In genomic region chr10:100902622-100903021, GRCh38 we compare ENCODE assay signal across 1 cellular context.
TF ChIP-seq lines count a peak whose summit lies in the region.

No MANE protein-coding gene starts in this region.

TF ChIP-seq in HepG2, 621 proteins besides CTCF, POLR2A, EP300 and RAD21 (continued from another document and continues in another):
- TF ChIP-seq, protein P1, sequence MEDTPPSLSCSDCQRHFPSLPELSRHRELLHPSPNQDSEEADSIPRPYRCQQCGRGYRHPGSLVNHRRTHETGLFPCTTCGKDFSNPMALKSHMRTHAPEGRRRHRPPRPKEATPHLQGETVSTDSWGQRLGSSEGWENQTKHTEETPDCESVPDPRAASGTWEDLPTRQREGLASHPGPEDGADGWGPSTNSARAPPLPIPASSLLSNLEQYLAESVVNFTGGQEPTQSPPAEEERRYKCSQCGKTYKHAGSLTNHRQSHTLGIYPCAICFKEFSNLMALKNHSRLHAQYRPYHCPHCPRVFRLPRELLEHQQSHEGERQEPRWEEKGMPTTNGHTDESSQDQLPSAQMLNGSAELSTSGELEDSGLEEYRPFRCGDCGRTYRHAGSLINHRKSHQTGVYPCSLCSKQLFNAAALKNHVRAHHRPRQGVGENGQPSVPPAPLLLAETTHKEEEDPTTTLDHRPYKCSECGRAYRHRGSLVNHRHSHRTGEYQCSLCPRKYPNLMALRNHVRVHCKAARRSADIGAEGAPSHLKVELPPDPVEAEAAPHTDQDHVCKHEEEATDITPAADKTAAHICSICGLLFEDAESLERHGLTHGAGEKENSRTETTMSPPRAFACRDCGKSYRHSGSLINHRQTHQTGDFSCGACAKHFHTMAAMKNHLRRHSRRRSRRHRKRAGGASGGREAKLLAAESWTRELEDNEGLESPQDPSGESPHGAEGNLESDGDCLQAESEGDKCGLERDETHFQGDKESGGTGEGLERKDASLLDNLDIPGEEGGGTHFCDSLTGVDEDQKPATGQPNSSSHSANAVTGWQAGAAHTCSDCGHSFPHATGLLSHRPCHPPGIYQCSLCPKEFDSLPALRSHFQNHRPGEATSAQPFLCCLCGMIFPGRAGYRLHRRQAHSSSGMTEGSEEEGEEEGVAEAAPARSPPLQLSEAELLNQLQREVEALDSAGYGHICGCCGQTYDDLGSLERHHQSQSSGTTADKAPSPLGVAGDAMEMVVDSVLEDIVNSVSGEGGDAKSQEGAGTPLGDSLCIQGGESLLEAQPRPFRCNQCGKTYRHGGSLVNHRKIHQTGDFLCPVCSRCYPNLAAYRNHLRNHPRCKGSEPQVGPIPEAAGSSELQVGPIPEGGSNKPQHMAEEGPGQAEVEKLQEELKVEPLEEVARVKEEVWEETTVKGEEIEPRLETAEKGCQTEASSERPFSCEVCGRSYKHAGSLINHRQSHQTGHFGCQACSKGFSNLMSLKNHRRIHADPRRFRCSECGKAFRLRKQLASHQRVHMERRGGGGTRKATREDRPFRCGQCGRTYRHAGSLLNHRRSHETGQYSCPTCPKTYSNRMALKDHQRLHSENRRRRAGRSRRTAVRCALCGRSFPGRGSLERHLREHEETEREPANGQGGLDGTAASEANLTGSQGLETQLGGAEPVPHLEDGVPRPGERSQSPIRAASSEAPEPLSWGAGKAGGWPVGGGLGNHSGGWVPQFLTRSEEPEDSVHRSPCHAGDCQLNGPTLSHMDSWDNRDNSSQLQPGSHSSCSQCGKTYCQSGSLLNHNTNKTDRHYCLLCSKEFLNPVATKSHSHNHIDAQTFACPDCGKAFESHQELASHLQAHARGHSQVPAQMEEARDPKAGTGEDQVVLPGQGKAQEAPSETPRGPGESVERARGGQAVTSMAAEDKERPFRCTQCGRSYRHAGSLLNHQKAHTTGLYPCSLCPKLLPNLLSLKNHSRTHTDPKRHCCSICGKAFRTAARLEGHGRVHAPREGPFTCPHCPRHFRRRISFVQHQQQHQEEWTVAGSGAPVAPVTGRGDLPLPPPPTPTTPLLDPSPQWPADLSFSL (CRISPR knock-in tag; IDR thresholded peaks at IDR 0.05), result no peak
- no peak for TF ChIP-seq SNRNP70 (IDR thresholded peaks at IDR 0.05; ENCODE audit: low read depth, low read length)
- no peak for TF ChIP-seq ZNF850 (CRISPR knock-in tag; conservative IDR thresholded peaks at IDR 0.05)
- TF ChIP-seq, protein P2, sequence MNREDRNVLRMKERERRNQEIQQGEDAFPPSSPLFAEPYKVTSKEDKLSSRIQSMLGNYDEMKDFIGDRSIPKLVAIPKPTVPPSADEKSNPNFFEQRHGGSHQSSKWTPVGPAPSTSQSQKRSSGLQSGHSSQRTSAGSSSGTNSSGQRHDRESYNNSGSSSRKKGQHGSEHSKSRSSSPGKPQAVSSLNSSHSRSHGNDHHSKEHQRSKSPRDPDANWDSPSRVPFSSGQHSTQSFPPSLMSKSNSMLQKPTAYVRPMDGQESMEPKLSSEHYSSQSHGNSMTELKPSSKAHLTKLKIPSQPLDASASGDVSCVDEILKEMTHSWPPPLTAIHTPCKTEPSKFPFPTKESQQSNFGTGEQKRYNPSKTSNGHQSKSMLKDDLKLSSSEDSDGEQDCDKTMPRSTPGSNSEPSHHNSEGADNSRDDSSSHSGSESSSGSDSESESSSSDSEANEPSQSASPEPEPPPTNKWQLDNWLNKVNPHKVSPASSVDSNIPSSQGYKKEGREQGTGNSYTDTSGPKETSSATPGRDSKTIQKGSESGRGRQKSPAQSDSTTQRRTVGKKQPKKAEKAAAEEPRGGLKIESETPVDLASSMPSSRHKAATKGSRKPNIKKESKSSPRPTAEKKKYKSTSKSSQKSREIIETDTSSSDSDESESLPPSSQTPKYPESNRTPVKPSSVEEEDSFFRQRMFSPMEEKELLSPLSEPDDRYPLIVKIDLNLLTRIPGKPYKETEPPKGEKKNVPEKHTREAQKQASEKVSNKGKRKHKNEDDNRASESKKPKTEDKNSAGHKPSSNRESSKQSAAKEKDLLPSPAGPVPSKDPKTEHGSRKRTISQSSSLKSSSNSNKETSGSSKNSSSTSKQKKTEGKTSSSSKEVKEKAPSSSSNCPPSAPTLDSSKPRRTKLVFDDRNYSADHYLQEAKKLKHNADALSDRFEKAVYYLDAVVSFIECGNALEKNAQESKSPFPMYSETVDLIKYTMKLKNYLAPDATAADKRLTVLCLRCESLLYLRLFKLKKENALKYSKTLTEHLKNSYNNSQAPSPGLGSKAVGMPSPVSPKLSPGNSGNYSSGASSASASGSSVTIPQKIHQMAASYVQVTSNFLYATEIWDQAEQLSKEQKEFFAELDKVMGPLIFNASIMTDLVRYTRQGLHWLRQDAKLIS (CRISPR knock-in tag; IDR thresholded peaks at IDR 0.05), result no peak
- TF ChIP-seq ZNF30 (CRISPR knock-in tag; IDR thresholded peaks at IDR 0.05), result no peak
- no peak for TF ChIP-seq DPF2 (CRISPR knock-in tag; IDR thresholded peaks at IDR 0.05; ENCODE audit: borderline replicate concordance, low read depth)
- TF ChIP-seq, protein P3, sequence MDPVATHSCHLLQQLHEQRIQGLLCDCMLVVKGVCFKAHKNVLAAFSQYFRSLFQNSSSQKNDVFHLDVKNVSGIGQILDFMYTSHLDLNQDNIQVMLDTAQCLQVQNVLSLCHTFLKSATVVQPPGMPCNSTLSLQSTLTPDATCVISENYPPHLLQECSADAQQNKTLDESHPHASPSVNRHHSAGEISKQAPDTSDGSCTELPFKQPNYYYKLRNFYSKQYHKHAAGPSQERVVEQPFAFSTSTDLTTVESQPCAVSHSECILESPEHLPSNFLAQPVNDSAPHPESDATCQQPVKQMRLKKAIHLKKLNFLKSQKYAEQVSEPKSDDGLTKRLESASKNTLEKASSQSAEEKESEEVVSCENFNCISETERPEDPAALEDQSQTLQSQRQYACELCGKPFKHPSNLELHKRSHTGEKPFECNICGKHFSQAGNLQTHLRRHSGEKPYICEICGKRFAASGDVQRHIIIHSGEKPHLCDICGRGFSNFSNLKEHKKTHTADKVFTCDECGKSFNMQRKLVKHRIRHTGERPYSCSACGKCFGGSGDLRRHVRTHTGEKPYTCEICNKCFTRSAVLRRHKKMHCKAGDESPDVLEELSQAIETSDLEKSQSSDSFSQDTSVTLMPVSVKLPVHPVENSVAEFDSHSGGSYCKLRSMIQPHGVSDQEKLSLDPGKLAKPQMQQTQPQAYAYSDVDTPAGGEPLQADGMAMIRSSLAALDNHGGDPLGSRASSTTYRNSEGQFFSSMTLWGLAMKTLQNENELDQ (CRISPR knock-in tag; IDR thresholded peaks at IDR 0.05; ENCODE audit: borderline replicate concordance), result no peak
- TF ChIP-seq, protein P4, sequence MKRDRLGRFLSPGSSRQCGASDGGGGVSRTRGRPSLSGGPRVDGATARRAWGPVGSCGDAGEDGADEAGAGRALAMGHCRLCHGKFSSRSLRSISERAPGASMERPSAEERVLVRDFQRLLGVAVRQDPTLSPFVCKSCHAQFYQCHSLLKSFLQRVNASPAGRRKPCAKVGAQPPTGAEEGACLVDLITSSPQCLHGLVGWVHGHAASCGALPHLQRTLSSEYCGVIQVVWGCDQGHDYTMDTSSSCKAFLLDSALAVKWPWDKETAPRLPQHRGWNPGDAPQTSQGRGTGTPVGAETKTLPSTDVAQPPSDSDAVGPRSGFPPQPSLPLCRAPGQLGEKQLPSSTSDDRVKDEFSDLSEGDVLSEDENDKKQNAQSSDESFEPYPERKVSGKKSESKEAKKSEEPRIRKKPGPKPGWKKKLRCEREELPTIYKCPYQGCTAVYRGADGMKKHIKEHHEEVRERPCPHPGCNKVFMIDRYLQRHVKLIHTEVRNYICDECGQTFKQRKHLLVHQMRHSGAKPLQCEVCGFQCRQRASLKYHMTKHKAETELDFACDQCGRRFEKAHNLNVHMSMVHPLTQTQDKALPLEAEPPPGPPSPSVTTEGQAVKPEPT (CRISPR knock-in tag; IDR thresholded peaks at IDR 0.05; ENCODE audit: low read depth), result no peak
- TF ChIP-seq ARID2 (CRISPR knock-in tag; IDR thresholded peaks at IDR 0.05; ENCODE audit: borderline replicate concordance), result no peak
- no peak for TF ChIP-seq THAP9 (CRISPR knock-in tag; IDR thresholded peaks at IDR 0.05; ENCODE audit: borderline replicate concordance)
- TF ChIP-seq ZC3H13 (CRISPR knock-in tag; IDR thresholded peaks at IDR 0.05), result no peak
- no peak for TF ChIP-seq ZNF101 (CRISPR knock-in tag; IDR thresholded peaks at IDR 0.05; ENCODE audit: borderline replicate concordance, low read depth)
- TF ChIP-seq RBAK (CRISPR knock-in tag; IDR thresholded peaks at IDR 0.05), result no peak
- TF ChIP-seq RFX1 (IDR thresholded peaks at IDR 0.05), result peak; percentile 19; the same call in 1 of the 2 replicates
- peak; percentile 53; the same call in 1 of the 2 replicates for TF ChIP-seq HOXA3 (CRISPR knock-in tag; IDR thresholded peaks at IDR 0.05)
- TF ChIP-seq, protein P5, sequence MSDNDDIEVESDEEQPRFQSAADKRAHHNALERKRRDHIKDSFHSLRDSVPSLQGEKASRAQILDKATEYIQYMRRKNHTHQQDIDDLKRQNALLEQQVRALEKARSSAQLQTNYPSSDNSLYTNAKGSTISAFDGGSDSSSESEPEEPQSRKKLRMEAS (IDR thresholded peaks at IDR 0.05), result no peak
- TF ChIP-seq PITX1 (CRISPR knock-in tag; IDR thresholded peaks at IDR 0.05), result no peak
- no peak for TF ChIP-seq ZNF564 (CRISPR knock-in tag; IDR thresholded peaks at IDR 0.05)
- TF ChIP-seq HNF4A (CRISPR knock-in tag; IDR thresholded peaks at IDR 0.05), result peak; percentile 45; the same call in 1 of the 2 replicates
- no peak for TF ChIP-seq CREBL2 (CRISPR knock-in tag; IDR thresholded peaks at IDR 0.05; ENCODE audit: borderline replicate concordance)
- TF ChIP-seq POGZ (CRISPR knock-in tag; IDR thresholded peaks at IDR 0.05), result 0 out of 2 replicates have a peak, but pooled peaks have one; percentile 29
- TF ChIP-seq ZNF136 (CRISPR knock-in tag; IDR thresholded peaks at IDR 0.05; ENCODE audit: low read depth), result no peak
- TF ChIP-seq HES4 (CRISPR knock-in tag; IDR thresholded peaks at IDR 0.05; ENCODE audit: borderline replicate concordance), result no peak
- TF ChIP-seq HNRNPUL1 (IDR thresholded peaks at IDR 0.05; ENCODE audit: low read depth, low read length), result no peak
- no peak for TF ChIP-seq ZNF768 (CRISPR knock-in tag; IDR thresholded peaks at IDR 0.05)
- TF ChIP-seq NRL (CRISPR knock-in tag; IDR thresholded peaks at IDR 0.05; ENCODE audit: borderline replicate concordance), result no peak
- TF ChIP-seq XBP1 (CRISPR knock-in tag; IDR thresholded peaks at IDR 0.05), result no peak
- TF ChIP-seq GATAD2A (CRISPR knock-in tag; IDR thresholded peaks at IDR 0.05), result peak; percentile 60; the same call in 1 of the 2 replicates
- TF ChIP-seq CBFB (CRISPR knock-in tag; IDR thresholded peaks at IDR 0.05), result no peak
- TF ChIP-seq TARDBP (CRISPR knock-in tag; IDR thresholded peaks at IDR 0.05), result no peak
- TF ChIP-seq, protein P6, sequence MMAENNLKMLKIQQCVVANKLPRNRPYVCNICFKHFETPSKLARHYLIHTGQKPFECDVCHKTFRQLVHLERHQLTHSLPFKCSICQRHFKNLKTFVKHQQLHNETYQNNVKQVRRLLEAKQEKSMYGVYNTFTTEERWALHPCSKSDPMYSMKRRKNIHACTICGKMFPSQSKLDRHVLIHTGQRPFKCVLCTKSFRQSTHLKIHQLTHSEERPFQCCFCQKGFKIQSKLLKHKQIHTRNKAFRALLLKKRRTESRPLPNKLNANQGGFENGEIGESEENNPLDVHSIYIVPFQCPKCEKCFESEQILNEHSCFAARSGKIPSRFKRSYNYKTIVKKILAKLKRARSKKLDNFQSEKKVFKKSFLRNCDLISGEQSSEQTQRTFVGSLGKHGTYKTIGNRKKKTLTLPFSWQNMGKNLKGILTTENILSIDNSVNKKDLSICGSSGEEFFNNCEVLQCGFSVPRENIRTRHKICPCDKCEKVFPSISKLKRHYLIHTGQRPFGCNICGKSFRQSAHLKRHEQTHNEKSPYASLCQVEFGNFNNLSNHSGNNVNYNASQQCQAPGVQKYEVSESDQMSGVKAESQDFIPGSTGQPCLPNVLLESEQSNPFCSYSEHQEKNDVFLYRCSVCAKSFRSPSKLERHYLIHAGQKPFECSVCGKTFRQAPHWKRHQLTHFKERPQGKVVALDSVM (CRISPR knock-in tag; IDR thresholded peaks at IDR 0.05), result 0 out of 2 replicates have a peak, but pooled peaks have one; percentile 48
- TF ChIP-seq ZNF773 (CRISPR knock-in tag; IDR thresholded peaks at IDR 0.05; ENCODE audit: borderline replicate concordance), result no peak
- TF ChIP-seq HOXD1 (CRISPR knock-in tag; IDR thresholded peaks at IDR 0.05), result no peak
- no peak for TF ChIP-seq ZNF513 (CRISPR knock-in tag; conservative IDR thresholded peaks at IDR 0.05)
- no peak for TF ChIP-seq ZNF138 (CRISPR knock-in tag; IDR thresholded peaks at IDR 0.05; ENCODE audit: low read depth)
- TF ChIP-seq ZNF782 (CRISPR knock-in tag; IDR thresholded peaks at IDR 0.05; ENCODE audit: borderline replicate concordance), result no peak
- peak; percentile 90 for TF ChIP-seq CEBPB (IDR thresholded peaks at IDR 0.05; ENCODE audit: borderline replicate concordance, low read depth, low read length)
- TF ChIP-seq NAIF1 (CRISPR knock-in tag; IDR thresholded peaks at IDR 0.05; ENCODE audit: borderline replicate concordance), result no peak
- TF ChIP-seq ATF1 (CRISPR knock-in tag; IDR thresholded peaks at IDR 0.05), result no peak
